Comparison of ENCODE assay signal across 6 cellular contexts in the genomic region with DNA sequence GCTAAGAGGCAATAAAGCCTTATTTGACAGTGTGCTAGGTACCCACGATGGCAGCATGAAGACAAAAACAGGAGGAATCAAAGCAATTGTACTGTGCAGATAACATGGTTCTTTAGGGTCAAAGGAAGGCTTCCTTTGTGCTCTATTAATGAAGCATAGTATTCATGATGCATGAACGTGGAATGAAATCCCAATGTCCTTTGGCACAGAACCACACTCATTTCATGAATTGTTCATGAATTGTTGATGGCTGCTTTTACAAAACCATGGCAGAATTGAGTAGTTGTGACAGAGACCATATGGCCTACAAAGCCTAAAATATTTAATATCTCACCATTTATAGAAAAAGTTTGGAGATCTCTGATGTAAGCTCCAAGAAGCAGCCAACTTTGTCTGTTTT. TPM values are rescaled to one million over a fixed set of nuclear protein-coding genes. Genes with fewer than 3 reads are reported as not detected.
"Had no signal": no experiment of that assay in that cellular context is flagged by ENCODE, and none has a peak within 500 bp of the region (broad histone marks: within the 10 kb centered on the region; RNA-seq: fewer than 3 reads in every experiment).

No MANE protein-coding gene starts in this region.

RNA-seq across cellular contexts. Expression of gene KCNJ12, which starts 52.6 kb away (rescaled TPM):
- total RNA-seq: activated CD4-positive, alpha-beta memory T cell treated with anti-CD3 and anti-CD28 coated beads, Interleukin-2, amount 10 ng/mL, durations not matched to agents 7 days and 5 days; activated CD8-positive, alpha-beta memory T cell treated with anti-CD3 and anti-CD28 coated beads for 36 hours; activated naive CD8-positive, alpha-beta T cell treated with anti-CD3 and anti-CD28 coated beads for 36 hours; activated T-cell treated with anti-CD3 and anti-CD28 coated beads, Interleukin-2, amount 50 U/mL, for 72 hours; T-helper 1 cell treated with Interleukin-12 subunit alpha and Interleukin-12 subunit beta and Interleukin-4 antibody, amounts not matched to agents 30 ng/mL and 1 ng/mL, for 36 hours; T-helper 2 cell treated with Interferon-gamma antibody and Interleukin-4, amounts not matched to agents 100 ng/mL and 5 ng/mL, for 36 hours had no signal
